In genomic region chr6:142207265-142207877, GRCh38 we compare ENCODE assay signal across 9 cellular contexts.
DNase-seq lines count a peak whose midpoint lies in the region; ATAC-seq and TF ChIP-seq lines count a peak whose summit lies in the region.
"Had no signal": no experiment of that assay in that cellular context is flagged by ENCODE, and none has a peak within 500 bp of the region (broad histone marks: within the 10 kb centered on the region; RNA-seq: fewer than 3 reads in every experiment).

No MANE protein-coding gene starts in this region.

- H3K4me3 Mint-ChIP-seq in activated CD8-positive, alpha-beta memory T cell treated with anti-CD3 and anti-CD28 coated beads, Interleukin-2, amount 10 ng/mL, durations not matched to agents 7 days and 5 days: no peak overlapping the region
- H3K4me3 Mint-ChIP-seq: stimulated activated naive CD8-positive, alpha-beta T cell treated with anti-CD3 and anti-CD28 coated beads, Interleukin-15, Interleukin-2, amounts not matched to agents 100 ng/mL and 50 ng/mL, for 24 hours had no signal

- H3K36me3 ChIP-seq in HAP-1 (replicated peaks) (peaks cover 11% of the 10 kb centered on the region), fibroblast of lung (ENCODE audit: control insufficient read depth, insufficient read depth, low read length) (peaks cover 2% of the 10 kb centered on the region), osteoblast (ENCODE audit: insufficient read depth, low read length) (peaks cover 16% of the 10 kb centered on the region)

- ATAC-seq in activated CD8-positive, alpha-beta memory T cell treated with anti-CD3 and anti-CD28 coated beads, Interleukin-2, amount 10 ng/mL, durations not matched to agents 7 days and 5 days: no peak
- ATAC-seq in HG03095 (IDR thresholded peaks at IDR 0.05; ENCODE audit: unreplicated experiment): no peak

- no peaks in the 10 kb centered on the region for H3K27me3 Mint-ChIP-seq in activated CD8-positive, alpha-beta memory T cell treated with anti-CD3 and anti-CD28 coated beads, Interleukin-2, amount 10 ng/mL, durations not matched to agents 7 days and 5 days
- H3K27me3 Mint-ChIP-seq: stimulated activated naive CD8-positive, alpha-beta T cell treated with anti-CD3 and anti-CD28 coated beads, Interleukin-15, Interleukin-2, amounts not matched to agents 100 ng/mL and 50 ng/mL, for 24 hours had no signal

- peaks cover 51% of the 10 kb centered on the region for H3K36me3 Mint-ChIP-seq in activated CD8-positive, alpha-beta memory T cell treated with anti-CD3 and anti-CD28 coated beads, Interleukin-2, amount 10 ng/mL, durations not matched to agents 7 days and 5 days

- no peaks in the 10 kb centered on the region for H3K4me1 Mint-ChIP-seq in activated CD8-positive, alpha-beta memory T cell treated with anti-CD3 and anti-CD28 coated beads, Interleukin-2, amount 10 ng/mL, durations not matched to agents 7 days and 5 days

- peak overlapping the region; percentile 58 for H3K27ac Mint-ChIP-seq in activated CD8-positive, alpha-beta memory T cell treated with anti-CD3 and anti-CD28 coated beads, Interleukin-2, amount 10 ng/mL, durations not matched to agents 7 days and 5 days
- H3K27ac Mint-ChIP-seq: stimulated activated naive CD8-positive, alpha-beta T cell treated with anti-CD3 and anti-CD28 coated beads, Interleukin-15, Interleukin-2, amounts not matched to agents 100 ng/mL and 50 ng/mL, for 24 hours had no signal

- peak; percentile 22 for DNase-seq in G401 (ENCODE audit: low spot score)
- DNase-seq in HAP-1 (ENCODE audit: low spot score in 2 of 2): peak; percentile 25 to 73
- peak; percentile 62 for DNase-seq in NCI-H2171 treated with DMSO at 0.1 percent for 48 hours (lab: John Stamatoyannopoulos, UW)
- peak; percentile 43 for DNase-seq in activated CD8-positive, alpha-beta memory T cell treated with anti-CD3 and anti-CD28 coated beads, Interleukin-2, amount 10 ng/mL, durations not matched to agents 7 days and 5 days
- DNase-seq in fibroblast of lung (ENCODE audit: low read depth in 2 of 2): peak; percentile 36 to 74
- no peak for DNase-seq in osteoblast (ENCODE audit: insufficient read length, low spot score, missing footprints)
- DNase-seq in T1000 (lab: John Stamatoyannopoulos, UW): no peak

- no peaks in the 10 kb centered on the region for H3K9me3 ChIP-seq in HAP-1
- no peaks in the 10 kb centered on the region for H3K9me3 ChIP-seq in fibroblast of lung (ENCODE audit: control insufficient read depth, insufficient read depth, low read depth, low read length)
- H3K9me3 ChIP-seq in osteoblast (ENCODE audit: low read depth, low read length): no peaks in the 10 kb centered on the region

- H3K79me2 ChIP-seq in fibroblast of lung (ENCODE audit: control insufficient read depth, insufficient read depth, low read length) (no peaks in the 10 kb centered on the region), osteoblast (ENCODE audit: insufficient read depth, low read length) (no peaks in the 10 kb centered on the region)

- H2AFZ ChIP-seq in fibroblast of lung (ENCODE audit: low read length) (no peak overlapping the region), osteoblast (ENCODE audit: low read length) (no peak overlapping the region)

- in situ Hi-C loops in G401 (cut with HindIII; ENCODE audit: low sequenced_read_pairs) (no loop called here), HAP-1 (cut with MboI; ENCODE audit: low sequenced_read_pairs) (no loop called here)

- peaks cover 5% of the 10 kb centered on the region for H3K9me3 Mint-ChIP-seq in activated CD8-positive, alpha-beta memory T cell treated with anti-CD3 and anti-CD28 coated beads, Interleukin-2, amount 10 ng/mL, durations not matched to agents 7 days and 5 days (ENCODE audit: low read depth)

- H3K4me1 ChIP-seq in HAP-1: no peaks in the 10 kb centered on the region
- no peaks in the 10 kb centered on the region for H3K4me1 ChIP-seq in fibroblast of lung (ENCODE audit: control insufficient read depth, extremely low read depth, insufficient read depth, low read length)
- peaks cover 8% of the 10 kb centered on the region for H3K4me1 ChIP-seq in osteoblast (ENCODE audit: insufficient read depth, low read length)

- TF ChIP-seq CTCF in fibroblast of lung (conservative IDR thresholded peaks at IDR 0.05 in 1 of 2, IDR thresholded peaks at IDR 0.05 in 1 of 2; ENCODE audit: low read depth in 1 of 2, low read length in 2 of 2): peak; percentile 85 to 90
- TF ChIP-seq CTCF in osteoblast (IDR thresholded peaks at IDR 0.05; ENCODE audit: extremely low read depth, low read depth, low read length): peak; percentile 87

- H3K27ac ChIP-seq in fibroblast of lung (ENCODE audit: insufficient read depth, low read length) (no peak overlapping the region), osteoblast (ENCODE audit: low read depth, low read length) (no peak overlapping the region)

- no peak overlapping the region for H3K9ac ChIP-seq in fibroblast of lung (ENCODE audit: insufficient read depth, low read length)

- H4K20me1 ChIP-seq in fibroblast of lung (ENCODE audit: control insufficient read depth, extremely low read depth, insufficient read depth, low read length): no peaks in the 10 kb centered on the region
- H4K20me1 ChIP-seq in osteoblast (ENCODE audit: insufficient read depth, low read length): no peaks in the 10 kb centered on the region

- no peak overlapping the region for H3K4me3 ChIP-seq in HAP-1
- no peak overlapping the region for H3K4me3 ChIP-seq in fibroblast of lung (replicated peaks in 1 of 4; ENCODE audit: control extremely low read depth in 1 of 4, insufficient read depth in 1 of 4, low read depth in 3 of 4, low read length in 4 of 4)
- no peak overlapping the region for H3K4me3 ChIP-seq in osteoblast (ENCODE audit: insufficient read depth, low read length)

- H3K4me2 ChIP-seq in fibroblast of lung (ENCODE audit: extremely low read depth, insufficient read depth, low read length) (no peak overlapping the region), osteoblast (ENCODE audit: insufficient read depth, low read length) (no peak overlapping the region)

- CTCF ChIA-PET in activated CD8-positive, alpha-beta memory T cell treated with anti-CD3 and anti-CD28 coated beads, Interleukin-2, amount 10 ng/mL, durations not matched to agents 7 days and 5 days (lab: Charles Lee): interaction anchor here (0.7 to 2.7 kb wide), 12 partner anchors 9 to 179 kb away, joined by 3 to 31 read pairs (median 4); partner anchors contain the start of genes NMBR and VTA1

- H3K27me3 ChIP-seq in HAP-1 (ENCODE audit: low read depth) (no peaks in the 10 kb centered on the region), fibroblast of lung (ENCODE audit: control insufficient read depth, insufficient read depth, low read length) (no peaks in the 10 kb centered on the region), osteoblast (ENCODE audit: insufficient read depth, low read length) (no peaks in the 10 kb centered on the region)

Comparison
In these comparisons a context has a peak if more than half of its experiments do, and no peak if none do; other contexts are left out.
1. DNase-seq: peak in G401 (single experiment), HAP-1 (2 of 2), NCI-H2171 treated with DMSO at 0.1 percent for 48 hours (single experiment), activated CD8-positive, alpha-beta memory T cell treated with anti-CD3 and anti-CD28 coated beads, Interleukin-2, amount 10 ng/mL, durations not matched to agents 7 days and 5 days (single experiment) and fibroblast of lung (2 of 2); none in osteoblast (single experiment) and T1000 (single experiment).